ENCODE assay signal across 2 cellular contexts in the genomic region with DNA sequence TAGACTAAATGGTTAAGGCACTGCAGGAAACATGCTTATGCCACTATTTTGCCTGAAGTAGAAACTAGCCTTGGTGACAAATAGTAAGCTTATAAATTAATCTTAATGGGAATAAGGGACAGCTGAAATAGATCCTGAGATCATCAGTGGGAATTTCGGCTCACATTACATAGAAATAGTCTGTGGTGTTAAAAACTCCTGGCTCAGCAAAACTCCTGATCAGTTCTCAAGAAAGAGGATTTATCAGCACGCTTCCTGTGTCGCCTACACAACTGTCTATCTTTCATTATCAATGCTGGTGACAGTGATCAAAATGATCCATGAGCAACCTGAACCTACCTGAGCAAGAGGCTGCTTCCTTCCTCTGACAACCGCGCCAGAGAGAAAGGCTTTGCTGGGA.
A peak's percentile ranks its signal among the peaks of the same experiment; 100 is the strongest.
TF ChIP-seq lines count a peak whose summit lies in the region.

No MANE protein-coding gene starts in this region.

TF ChIP-seq in HepG2, 621 proteins besides CTCF, POLR2A, EP300 and RAD21:
- TF ChIP-seq MAFK (conservative IDR thresholded peaks at IDR 0.05 in 1 of 2, IDR thresholded peaks at IDR 0.05 in 1 of 2; ENCODE audit: low read length in 2 of 2), result peak; percentile 59 to 76
- no peak for TF ChIP-seq NFYB (CRISPR knock-in tag; IDR thresholded peaks at IDR 0.05)
- no peak for TF ChIP-seq ZNF275 (CRISPR knock-in tag; IDR thresholded peaks at IDR 0.05; ENCODE audit: borderline replicate concordance)
- peak; percentile 48 for TF ChIP-seq MAFF (IDR thresholded peaks at IDR 0.05; ENCODE audit: low read depth, low read length)
- no peak for TF ChIP-seq ZNF224 (CRISPR knock-in tag; IDR thresholded peaks at IDR 0.05)
- no peak for TF ChIP-seq HIVEP1 (CRISPR knock-in tag; IDR thresholded peaks at IDR 0.05)
- TF ChIP-seq ZBTB39 (CRISPR knock-in tag; IDR thresholded peaks at IDR 0.05), result no peak
- TF ChIP-seq ZNF12 (CRISPR knock-in tag; IDR thresholded peaks at IDR 0.05), result no peak
- no peak for TF ChIP-seq RNF219 (CRISPR knock-in tag; IDR thresholded peaks at IDR 0.05)
- TF ChIP-seq, protein P1, sequence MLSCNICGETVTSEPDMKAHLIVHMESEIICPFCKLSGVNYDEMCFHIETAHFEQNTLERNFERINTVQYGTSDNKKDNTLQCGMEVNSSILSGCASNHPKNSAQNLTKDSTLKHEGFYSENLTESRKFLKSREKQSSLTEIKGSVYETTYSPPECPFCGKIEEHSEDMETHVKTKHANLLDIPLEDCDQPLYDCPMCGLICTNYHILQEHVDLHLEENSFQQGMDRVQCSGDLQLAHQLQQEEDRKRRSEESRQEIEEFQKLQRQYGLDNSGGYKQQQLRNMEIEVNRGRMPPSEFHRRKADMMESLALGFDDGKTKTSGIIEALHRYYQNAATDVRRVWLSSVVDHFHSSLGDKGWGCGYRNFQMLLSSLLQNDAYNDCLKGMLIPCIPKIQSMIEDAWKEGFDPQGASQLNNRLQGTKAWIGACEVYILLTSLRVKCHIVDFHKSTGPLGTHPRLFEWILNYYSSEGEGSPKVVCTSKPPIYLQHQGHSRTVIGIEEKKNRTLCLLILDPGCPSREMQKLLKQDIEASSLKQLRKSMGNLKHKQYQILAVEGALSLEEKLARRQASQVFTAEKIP (CRISPR knock-in tag; IDR thresholded peaks at IDR 0.05; ENCODE audit: borderline replicate concordance), result no peak
- TF ChIP-seq MAF1 (CRISPR knock-in tag; IDR thresholded peaks at IDR 0.05; ENCODE audit: borderline replicate concordance), result no peak
- no peak for TF ChIP-seq MAZ (IDR thresholded peaks at IDR 0.05; ENCODE audit: borderline replicate concordance, low read depth, low read length)
- no peak for TF ChIP-seq MAZ (CRISPR knock-in tag; IDR thresholded peaks at IDR 0.05; ENCODE audit: low read depth)

TF ChIP-seq in K562, 482 proteins besides CTCF, POLR2A, EP300 and RAD21:
- TF ChIP-seq RFX5 (IDR thresholded peaks at IDR 0.05; ENCODE audit: low read depth, low read length) (no peak), PHTF2 (CRISPR knock-in tag; IDR thresholded peaks at IDR 0.05) (no peak), ZNF316 (IDR thresholded peaks at IDR 0.05) (peak; percentile 26; the same call in 1 of the 2 replicates), C11orf30 (IDR thresholded peaks at IDR 0.05; ENCODE audit: low read depth) (0 out of 2 replicates have a peak, but pooled peaks have one; percentile 10), SMARCA4 (IDR thresholded peaks at IDR 0.05) (no peak), CEBPG (CRISPR knock-in tag; IDR thresholded peaks at IDR 0.05) (no peak), CEBPG (tag; conservative IDR thresholded peaks at IDR 0.05 in 1 of 2, IDR thresholded peaks at IDR 0.05 in 1 of 2) (no peak), MAFG (tag; conservative IDR thresholded peaks at IDR 0.05) (peak; percentile 51), HLTF (IDR thresholded peaks at IDR 0.05) (no peak), JUNB (CRISPR knock-in tag; conservative IDR thresholded peaks at IDR 0.05) (no peak), SPI1 (IDR thresholded peaks at IDR 0.05; ENCODE audit: borderline replicate concordance, low read depth, low read length) (no peak), E2F3 (CRISPR knock-in tag; IDR thresholded peaks at IDR 0.05) (no peak), FOXA1 (IDR thresholded peaks at IDR 0.05; ENCODE audit: borderline replicate concordance) (no peak), FOXA3 (CRISPR knock-in tag; conservative IDR thresholded peaks at IDR 0.05 in 1 of 2, IDR thresholded peaks at IDR 0.05 in 1 of 2) (no peak), SMARCB1 (IDR thresholded peaks at IDR 0.05; ENCODE audit: insufficient read length, low read depth) (no peak), THRB (CRISPR knock-in tag; conservative IDR thresholded peaks at IDR 0.05) (no peak)
- TF ChIP-seq, protein P2, sequence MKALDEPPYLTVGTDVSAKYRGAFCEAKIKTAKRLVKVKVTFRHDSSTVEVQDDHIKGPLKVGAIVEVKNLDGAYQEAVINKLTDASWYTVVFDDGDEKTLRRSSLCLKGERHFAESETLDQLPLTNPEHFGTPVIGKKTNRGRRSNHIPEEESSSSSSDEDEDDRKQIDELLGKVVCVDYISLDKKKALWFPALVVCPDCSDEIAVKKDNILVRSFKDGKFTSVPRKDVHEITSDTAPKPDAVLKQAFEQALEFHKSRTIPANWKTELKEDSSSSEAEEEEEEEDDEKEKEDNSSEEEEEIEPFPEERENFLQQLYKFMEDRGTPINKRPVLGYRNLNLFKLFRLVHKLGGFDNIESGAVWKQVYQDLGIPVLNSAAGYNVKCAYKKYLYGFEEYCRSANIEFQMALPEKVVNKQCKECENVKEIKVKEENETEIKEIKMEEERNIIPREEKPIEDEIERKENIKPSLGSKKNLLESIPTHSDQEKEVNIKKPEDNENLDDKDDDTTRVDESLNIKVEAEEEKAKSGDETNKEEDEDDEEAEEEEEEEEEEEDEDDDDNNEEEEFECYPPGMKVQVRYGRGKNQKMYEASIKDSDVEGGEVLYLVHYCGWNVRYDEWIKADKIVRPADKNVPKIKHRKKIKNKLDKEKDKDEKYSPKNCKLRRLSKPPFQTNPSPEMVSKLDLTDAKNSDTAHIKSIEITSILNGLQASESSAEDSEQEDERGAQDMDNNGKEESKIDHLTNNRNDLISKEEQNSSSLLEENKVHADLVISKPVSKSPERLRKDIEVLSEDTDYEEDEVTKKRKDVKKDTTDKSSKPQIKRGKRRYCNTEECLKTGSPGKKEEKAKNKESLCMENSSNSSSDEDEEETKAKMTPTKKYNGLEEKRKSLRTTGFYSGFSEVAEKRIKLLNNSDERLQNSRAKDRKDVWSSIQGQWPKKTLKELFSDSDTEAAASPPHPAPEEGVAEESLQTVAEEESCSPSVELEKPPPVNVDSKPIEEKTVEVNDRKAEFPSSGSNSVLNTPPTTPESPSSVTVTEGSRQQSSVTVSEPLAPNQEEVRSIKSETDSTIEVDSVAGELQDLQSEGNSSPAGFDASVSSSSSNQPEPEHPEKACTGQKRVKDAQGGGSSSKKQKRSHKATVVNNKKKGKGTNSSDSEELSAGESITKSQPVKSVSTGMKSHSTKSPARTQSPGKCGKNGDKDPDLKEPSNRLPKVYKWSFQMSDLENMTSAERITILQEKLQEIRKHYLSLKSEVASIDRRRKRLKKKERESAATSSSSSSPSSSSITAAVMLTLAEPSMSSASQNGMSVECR (CRISPR knock-in tag; IDR thresholded peaks at IDR 0.05), result no peak
TF ChIP-seq in K562: peak in this region for 3.
